Comparison of ENCODE assay signal across 7 cellular contexts in genomic region chr9:77475641-77476473, GRCh38.
A peak's percentile ranks its signal among the peaks of the same experiment; 100 is the strongest.
DNase-seq lines count a peak whose midpoint lies in the region; ATAC-seq and TF ChIP-seq lines count a peak whose summit lies in the region.

No MANE protein-coding gene starts in this region.

- intact Hi-C loops in OCI-LY7 (cut with micrococcal nuclease; ENCODE audit: unreplicated experiment): no loop called here

- no peaks in the 10 kb centered on the region for H3K79me2 ChIP-seq in OCI-LY7 (ENCODE audit: insufficient read depth, low read depth, low read length)

- H3K4me3 ChIP-seq in OCI-LY7 (ENCODE audit: low read depth, low read length, poor library complexity, severe bottlenecking): no peak overlapping the region

- peak; percentile 34 for DNase-seq in OCI-LY7 (ENCODE audit: low spot score)
- DNase-seq in chondrocyte (ENCODE audit: low spot score): no peak
- DNase-seq in stimulated activated CD8-positive, alpha-beta memory T cell treated with anti-CD3 and anti-CD28 coated beads, Interleukin-15, amount 100 ng/mL, for 48 hours (ENCODE audit: low read depth in 2 of 2): peak; percentile 33 to 49
- no peak for DNase-seq in AML-193 (lab: John Stamatoyannopoulos, UW)
- no peak for DNase-seq in putamen (ENCODE audit: low spot score)

- peak overlapping the region; percentile 78 for H2AFZ ChIP-seq in OCI-LY7 (ENCODE audit: low read length)

- no peaks in the 10 kb centered on the region for H3K9me3 ChIP-seq in OCI-LY7 (ENCODE audit: low read length)

- peaks cover 21% of the 10 kb centered on the region for H3K4me1 Mint-ChIP-seq in chondrocyte (ENCODE audit: low read depth)

- BruUV-seq in OCI-LY7 (replicated peaks; lab: Mats Ljungman, UMichigan): no TSS peak

- no peak overlapping the region for H3K4me3 Mint-ChIP-seq in chondrocyte (ENCODE audit: unreplicated experiment)

- no peak overlapping the region for H3K27ac ChIP-seq in OCI-LY7 (ENCODE audit: low read depth, low read length, poor library complexity, severe bottlenecking)

- H3K36me3 Mint-ChIP-seq in chondrocyte (ENCODE audit: low read depth): peaks cover 8% of the 10 kb centered on the region

- H3K36me3 ChIP-seq in OCI-LY7 (ENCODE audit: insufficient read depth, low read length): no peaks in the 10 kb centered on the region

- TF ChIP-seq CTCF in OCI-LY7 (conservative IDR thresholded peaks at IDR 0.05; ENCODE audit: low read length) (no peak), chondrocyte (IDR thresholded peaks at IDR 0.05) (peak; percentile 29)

- ATAC-seq in GM18907 (IDR thresholded peaks at IDR 0.05; ENCODE audit: unreplicated experiment) (peak; percentile 99), HG02798 (IDR thresholded peaks at IDR 0.05; ENCODE audit: poor library complexity, unreplicated experiment) (peak; percentile 85)

- no peaks in the 10 kb centered on the region for H3K27me3 Mint-ChIP-seq in chondrocyte (ENCODE audit: low read depth)

- no peaks in the 10 kb centered on the region for H4K20me1 ChIP-seq in OCI-LY7 (ENCODE audit: insufficient read depth, low read length)

- CTCF ChIA-PET in OCI-LY7 (lab: Charles Lee; ENCODE audit: unreplicated experiment): no interaction called here

- H3K9me2 ChIP-seq in OCI-LY7 (ENCODE audit: insufficient read depth, low read length): no peaks in the 10 kb centered on the region

- peaks cover 5% of the 10 kb centered on the region for H3K4me1 ChIP-seq in OCI-LY7 (ENCODE audit: insufficient read depth, low read length, poor library complexity, severe bottlenecking)

- POLR2A ChIA-PET in OCI-LY7 (lab: Charles Lee): no interaction called here

- H3K9me3 Mint-ChIP-seq in chondrocyte (ENCODE audit: low read depth): peaks cover 19% of the 10 kb centered on the region

- peak overlapping the region; percentile 89 for H3K27ac Mint-ChIP-seq in chondrocyte (ENCODE audit: unreplicated experiment)

- peak overlapping the region; percentile 8 for H3K4me2 ChIP-seq in OCI-LY7 (ENCODE audit: low read length)

Comparison
In these comparisons a context has a peak if more than half of its experiments do, and no peak if none do; other contexts are left out.
1. DNase-seq: peak in OCI-LY7 (single experiment) and stimulated activated CD8-positive, alpha-beta memory T cell treated with anti-CD3 and anti-CD28 coated beads, Interleukin-15, amount 100 ng/mL, for 48 hours (2 of 2); none in chondrocyte (single experiment), AML-193 (0 of 2) and putamen (single experiment).